ENCODE assay signal across 1 cellular context in the genomic region with DNA sequence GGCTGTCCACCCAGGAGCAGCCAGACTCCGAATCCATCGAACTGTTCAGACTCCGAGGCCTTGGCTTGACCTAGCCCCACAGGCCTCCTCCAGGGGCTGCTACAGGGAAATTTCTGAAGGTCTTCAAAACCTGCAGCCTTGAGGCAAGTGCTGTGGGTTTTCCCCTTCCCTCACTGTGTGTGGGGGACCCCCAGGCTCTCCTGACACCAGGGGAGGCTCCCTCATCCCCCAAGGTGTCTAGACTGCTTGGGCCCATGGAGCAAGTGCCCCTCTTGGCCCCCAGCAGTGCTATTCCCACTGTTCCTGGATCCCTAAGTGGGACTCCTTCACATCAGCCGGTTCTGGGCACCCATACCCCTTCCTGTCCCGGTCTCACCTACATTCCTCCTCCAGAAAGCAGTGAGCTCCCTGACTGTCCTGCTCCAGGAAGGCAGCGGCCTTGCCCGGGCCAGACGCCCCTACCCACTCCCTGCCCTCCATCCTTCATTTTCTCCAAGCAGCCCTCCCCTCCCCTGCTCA.
TF ChIP-seq lines count a peak whose summit lies in the region.

No MANE protein-coding gene starts in this region.

TF ChIP-seq in K562, 482 proteins besides CTCF, POLR2A, EP300 and RAD21 (continued from another document):
- TF ChIP-seq, protein P1, sequence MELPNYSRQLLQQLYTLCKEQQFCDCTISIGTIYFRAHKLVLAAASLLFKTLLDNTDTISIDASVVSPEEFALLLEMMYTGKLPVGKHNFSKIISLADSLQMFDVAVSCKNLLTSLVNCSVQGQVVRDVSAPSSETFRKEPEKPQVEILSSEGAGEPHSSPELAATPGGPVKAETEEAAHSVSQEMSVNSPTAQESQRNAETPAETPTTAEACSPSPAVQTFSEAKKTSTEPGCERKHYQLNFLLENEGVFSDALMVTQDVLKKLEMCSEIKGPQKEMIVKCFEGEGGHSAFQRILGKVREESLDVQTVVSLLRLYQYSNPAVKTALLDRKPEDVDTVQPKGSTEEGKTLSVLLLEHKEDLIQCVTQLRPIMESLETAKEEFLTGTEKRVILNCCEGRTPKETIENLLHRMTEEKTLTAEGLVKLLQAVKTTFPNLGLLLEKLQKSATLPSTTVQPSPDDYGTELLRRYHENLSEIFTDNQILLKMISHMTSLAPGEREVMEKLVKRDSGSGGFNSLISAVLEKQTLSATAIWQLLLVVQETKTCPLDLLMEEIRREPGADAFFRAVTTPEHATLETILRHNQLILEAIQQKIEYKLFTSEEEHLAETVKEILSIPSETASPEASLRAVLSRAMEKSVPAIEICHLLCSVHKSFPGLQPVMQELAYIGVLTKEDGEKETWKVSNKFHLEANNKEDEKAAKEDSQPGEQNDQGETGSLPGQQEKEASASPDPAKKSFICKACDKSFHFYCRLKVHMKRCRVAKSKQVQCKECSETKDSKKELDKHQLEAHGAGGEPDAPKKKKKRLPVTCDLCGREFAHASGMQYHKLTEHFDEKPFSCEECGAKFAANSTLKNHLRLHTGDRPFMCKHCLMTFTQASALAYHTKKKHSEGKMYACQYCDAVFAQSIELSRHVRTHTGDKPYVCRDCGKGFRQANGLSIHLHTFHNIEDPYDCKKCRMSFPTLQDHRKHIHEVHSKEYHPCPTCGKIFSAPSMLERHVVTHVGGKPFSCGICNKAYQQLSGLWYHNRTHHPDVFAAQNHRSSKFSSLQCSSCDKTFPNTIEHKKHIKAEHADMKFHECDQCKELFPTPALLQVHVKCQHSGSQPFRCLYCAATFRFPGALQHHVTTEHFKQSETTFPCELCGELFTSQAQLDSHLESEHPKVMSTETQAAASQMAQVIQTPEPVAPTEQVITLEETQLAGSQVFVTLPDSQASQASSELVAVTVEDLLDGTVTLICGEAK (IDR thresholded peaks at IDR 0.05) = peak; percentile 60
- TF ChIP-seq, protein P1 (CRISPR knock-in tag; IDR thresholded peaks at IDR 0.05) = no peak
- peak; percentile 14 for TF ChIP-seq SAP30 (IDR thresholded peaks at IDR 0.05; ENCODE audit: borderline replicate concordance, insufficient read depth, low read depth, low read length, poor library complexity, severe bottlenecking)
- TF ChIP-seq, protein P2, sequence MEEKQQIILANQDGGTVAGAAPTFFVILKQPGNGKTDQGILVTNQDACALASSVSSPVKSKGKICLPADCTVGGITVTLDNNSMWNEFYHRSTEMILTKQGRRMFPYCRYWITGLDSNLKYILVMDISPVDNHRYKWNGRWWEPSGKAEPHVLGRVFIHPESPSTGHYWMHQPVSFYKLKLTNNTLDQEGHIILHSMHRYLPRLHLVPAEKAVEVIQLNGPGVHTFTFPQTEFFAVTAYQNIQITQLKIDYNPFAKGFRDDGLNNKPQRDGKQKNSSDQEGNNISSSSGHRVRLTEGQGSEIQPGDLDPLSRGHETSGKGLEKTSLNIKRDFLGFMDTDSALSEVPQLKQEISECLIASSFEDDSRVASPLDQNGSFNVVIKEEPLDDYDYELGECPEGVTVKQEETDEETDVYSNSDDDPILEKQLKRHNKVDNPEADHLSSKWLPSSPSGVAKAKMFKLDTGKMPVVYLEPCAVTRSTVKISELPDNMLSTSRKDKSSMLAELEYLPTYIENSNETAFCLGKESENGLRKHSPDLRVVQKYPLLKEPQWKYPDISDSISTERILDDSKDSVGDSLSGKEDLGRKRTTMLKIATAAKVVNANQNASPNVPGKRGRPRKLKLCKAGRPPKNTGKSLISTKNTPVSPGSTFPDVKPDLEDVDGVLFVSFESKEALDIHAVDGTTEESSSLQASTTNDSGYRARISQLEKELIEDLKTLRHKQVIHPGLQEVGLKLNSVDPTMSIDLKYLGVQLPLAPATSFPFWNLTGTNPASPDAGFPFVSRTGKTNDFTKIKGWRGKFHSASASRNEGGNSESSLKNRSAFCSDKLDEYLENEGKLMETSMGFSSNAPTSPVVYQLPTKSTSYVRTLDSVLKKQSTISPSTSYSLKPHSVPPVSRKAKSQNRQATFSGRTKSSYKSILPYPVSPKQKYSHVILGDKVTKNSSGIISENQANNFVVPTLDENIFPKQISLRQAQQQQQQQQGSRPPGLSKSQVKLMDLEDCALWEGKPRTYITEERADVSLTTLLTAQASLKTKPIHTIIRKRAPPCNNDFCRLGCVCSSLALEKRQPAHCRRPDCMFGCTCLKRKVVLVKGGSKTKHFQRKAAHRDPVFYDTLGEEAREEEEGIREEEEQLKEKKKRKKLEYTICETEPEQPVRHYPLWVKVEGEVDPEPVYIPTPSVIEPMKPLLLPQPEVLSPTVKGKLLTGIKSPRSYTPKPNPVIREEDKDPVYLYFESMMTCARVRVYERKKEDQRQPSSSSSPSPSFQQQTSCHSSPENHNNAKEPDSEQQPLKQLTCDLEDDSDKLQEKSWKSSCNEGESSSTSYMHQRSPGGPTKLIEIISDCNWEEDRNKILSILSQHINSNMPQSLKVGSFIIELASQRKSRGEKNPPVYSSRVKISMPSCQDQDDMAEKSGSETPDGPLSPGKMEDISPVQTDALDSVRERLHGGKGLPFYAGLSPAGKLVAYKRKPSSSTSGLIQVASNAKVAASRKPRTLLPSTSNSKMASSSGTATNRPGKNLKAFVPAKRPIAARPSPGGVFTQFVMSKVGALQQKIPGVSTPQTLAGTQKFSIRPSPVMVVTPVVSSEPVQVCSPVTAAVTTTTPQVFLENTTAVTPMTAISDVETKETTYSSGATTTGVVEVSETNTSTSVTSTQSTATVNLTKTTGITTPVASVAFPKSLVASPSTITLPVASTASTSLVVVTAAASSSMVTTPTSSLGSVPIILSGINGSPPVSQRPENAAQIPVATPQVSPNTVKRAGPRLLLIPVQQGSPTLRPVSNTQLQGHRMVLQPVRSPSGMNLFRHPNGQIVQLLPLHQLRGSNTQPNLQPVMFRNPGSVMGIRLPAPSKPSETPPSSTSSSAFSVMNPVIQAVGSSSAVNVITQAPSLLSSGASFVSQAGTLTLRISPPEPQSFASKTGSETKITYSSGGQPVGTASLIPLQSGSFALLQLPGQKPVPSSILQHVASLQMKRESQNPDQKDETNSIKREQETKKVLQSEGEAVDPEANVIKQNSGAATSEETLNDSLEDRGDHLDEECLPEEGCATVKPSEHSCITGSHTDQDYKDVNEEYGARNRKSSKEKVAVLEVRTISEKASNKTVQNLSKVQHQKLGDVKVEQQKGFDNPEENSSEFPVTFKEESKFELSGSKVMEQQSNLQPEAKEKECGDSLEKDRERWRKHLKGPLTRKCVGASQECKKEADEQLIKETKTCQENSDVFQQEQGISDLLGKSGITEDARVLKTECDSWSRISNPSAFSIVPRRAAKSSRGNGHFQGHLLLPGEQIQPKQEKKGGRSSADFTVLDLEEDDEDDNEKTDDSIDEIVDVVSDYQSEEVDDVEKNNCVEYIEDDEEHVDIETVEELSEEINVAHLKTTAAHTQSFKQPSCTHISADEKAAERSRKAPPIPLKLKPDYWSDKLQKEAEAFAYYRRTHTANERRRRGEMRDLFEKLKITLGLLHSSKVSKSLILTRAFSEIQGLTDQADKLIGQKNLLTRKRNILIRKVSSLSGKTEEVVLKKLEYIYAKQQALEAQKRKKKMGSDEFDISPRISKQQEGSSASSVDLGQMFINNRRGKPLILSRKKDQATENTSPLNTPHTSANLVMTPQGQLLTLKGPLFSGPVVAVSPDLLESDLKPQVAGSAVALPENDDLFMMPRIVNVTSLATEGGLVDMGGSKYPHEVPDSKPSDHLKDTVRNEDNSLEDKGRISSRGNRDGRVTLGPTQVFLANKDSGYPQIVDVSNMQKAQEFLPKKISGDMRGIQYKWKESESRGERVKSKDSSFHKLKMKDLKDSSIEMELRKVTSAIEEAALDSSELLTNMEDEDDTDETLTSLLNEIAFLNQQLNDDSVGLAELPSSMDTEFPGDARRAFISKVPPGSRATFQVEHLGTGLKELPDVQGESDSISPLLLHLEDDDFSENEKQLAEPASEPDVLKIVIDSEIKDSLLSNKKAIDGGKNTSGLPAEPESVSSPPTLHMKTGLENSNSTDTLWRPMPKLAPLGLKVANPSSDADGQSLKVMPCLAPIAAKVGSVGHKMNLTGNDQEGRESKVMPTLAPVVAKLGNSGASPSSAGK (IDR thresholded peaks at IDR 0.05) = no peak
- TF ChIP-seq, protein P3, sequence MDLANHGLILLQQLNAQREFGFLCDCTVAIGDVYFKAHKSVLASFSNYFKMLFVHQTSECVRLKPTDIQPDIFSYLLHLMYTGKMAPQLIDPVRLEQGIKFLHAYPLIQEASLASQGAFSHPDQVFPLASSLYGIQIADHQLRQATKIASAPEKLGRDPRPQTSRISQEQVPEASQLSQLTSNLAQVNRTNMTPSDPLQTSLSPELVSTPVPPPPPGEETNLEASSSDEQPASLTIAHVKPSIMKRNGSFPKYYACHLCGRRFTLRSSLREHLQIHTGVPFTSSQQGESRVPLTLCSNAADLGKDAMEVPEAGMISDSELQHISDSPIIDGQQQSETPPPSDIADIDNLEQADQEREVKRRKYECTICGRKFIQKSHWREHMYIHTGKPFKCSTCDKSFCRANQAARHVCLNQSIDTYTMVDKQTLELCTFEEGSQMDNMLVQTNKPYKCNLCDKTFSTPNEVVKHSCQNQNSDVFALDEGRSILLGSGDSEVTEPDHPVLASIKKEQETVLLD (IDR thresholded peaks at IDR 0.05) = no peak
- TF ChIP-seq ETV5 (CRISPR knock-in tag; IDR thresholded peaks at IDR 0.05; ENCODE audit: low read depth) = 0 out of 2 replicates have a peak, but pooled peaks have one; percentile 53
- TF ChIP-seq RFX7 (CRISPR knock-in tag; IDR thresholded peaks at IDR 0.05) = no peak
- TF ChIP-seq XRCC5 (IDR thresholded peaks at IDR 0.05; ENCODE audit: low read depth, low read length) = no peak; the same call in 1 of the 2 replicates
- no peak for TF ChIP-seq FOXM1 (IDR thresholded peaks at IDR 0.05; ENCODE audit: low read depth)
- 0 out of 2 replicates have a peak, but pooled peaks have one; percentile 71 for TF ChIP-seq FOXM1 (CRISPR knock-in tag; IDR thresholded peaks at IDR 0.05; ENCODE audit: low read depth)
- TF ChIP-seq SAFB (IDR thresholded peaks at IDR 0.05; ENCODE audit: borderline replicate concordance, low read depth, low read length) = no peak
- TF ChIP-seq NR1H2 (CRISPR knock-in tag; IDR thresholded peaks at IDR 0.05) = 0 out of 2 replicates have a peak, but pooled peaks have one; percentile 62
